Comparison of ENCODE assay signal across 11 cellular contexts in genomic region chrX:154321624-154322023, GRCh38. TPM values are rescaled to one million over a fixed set of nuclear protein-coding genes. Genes with fewer than 3 reads are reported as not detected.
DNase-seq lines count a peak whose midpoint lies in the region; ATAC-seq and TF ChIP-seq lines count a peak whose summit lies in the region.
"Had no signal": no experiment of that assay in that cellular context is flagged by ENCODE, and none has a peak within 500 bp of the region (broad histone marks: within the 10 kb centered on the region; RNA-seq: fewer than 3 reads in every experiment).

No MANE protein-coding gene starts in this region.

- H3K4me1 ChIP-seq in sigmoid colon: peaks cover 0 to 14% (median 1%) of the 10 kb centered on the region in 4 donors
- H3K4me1 ChIP-seq: Caco-2 had no signal

- H3K4me1 Mint-ChIP-seq in effector memory CD8-positive, alpha-beta T cell (ENCODE audit: low read depth in 2 of 2): peaks cover 28% of the 10 kb centered on the region in 2 donors

- H3K9me3 ChIP-seq in sigmoid colon: no peaks in the 10 kb centered on the region
- H3K9me3 ChIP-seq: Caco-2 had no signal

- DNase-seq in 8988T (peak; percentile 28), GM03348 (ENCODE audit: low spot score) (peak; percentile 19), NCI-H524 treated with DMSO at 0.1 percent for 48 hours (lab: John Stamatoyannopoulos, UW) (peak; percentile 8), NCI-H2081 treated with DMSO at 0.1 percent for 48 hours (lab: John Stamatoyannopoulos, UW) (no peak), sigmoid colon (no peak)
- DNase-seq in effector memory CD8-positive, alpha-beta T cell: no peak
- DNase-seq: right cardiac atrium had no signal

- H3K27me3 Mint-ChIP-seq in effector memory CD8-positive, alpha-beta T cell: no peaks in the 10 kb centered on the region

- no peaks in the 10 kb centered on the region for H3K36me3 ChIP-seq in sigmoid colon

- intact Hi-C loops in sigmoid colon (cut with DNase I): no loop called here

- ATAC-seq in effector memory CD8-positive, alpha-beta T cell (replicated peaks): no peak
- ATAC-seq in HG03378 (IDR thresholded peaks at IDR 0.05; ENCODE audit: unreplicated experiment) (no peak), GM18498 (IDR thresholded peaks at IDR 0.05; ENCODE audit: unreplicated experiment) (no peak)

- H3K27me3 ChIP-seq in sigmoid colon: no peaks in the 10 kb centered on the region

- H3K36me3 Mint-ChIP-seq in effector memory CD8-positive, alpha-beta T cell (ENCODE audit: insufficient read depth): peaks cover 5% of the 10 kb centered on the region

- TF ChIP-seq POLR2A in sigmoid colon (IDR thresholded peaks at IDR 0.05): no peak

- no peaks in the 10 kb centered on the region for H3K9me3 Mint-ChIP-seq in effector memory CD8-positive, alpha-beta T cell

- H3K4me3 ChIP-seq in sigmoid colon: no peak overlapping the region

- H3K27ac Mint-ChIP-seq in effector memory CD8-positive, alpha-beta T cell: peak overlapping the region; percentile 46 to 60

- no peak overlapping the region for H3K27ac ChIP-seq in sigmoid colon

- 30 to 66% methylated on average over 9 of the region's 9 CpGs for WGBS in sigmoid colon, 2 donors

- no peak for TF ChIP-seq EP300 in sigmoid colon (IDR thresholded peaks at IDR 0.05)

- TF ChIP-seq CTCF in sigmoid colon (IDR thresholded peaks at IDR 0.05): no peak

- H3K4me3 Mint-ChIP-seq in effector memory CD8-positive, alpha-beta T cell: no peak overlapping the region

RNA-seq across cellular contexts. Expression of gene TKTL1, which starts 26.0 kb away (rescaled TPM):
- under 1 TPM in 1 of 4 donors, not detected in 3; under 0.01 TPM for total RNA-seq in sigmoid colon
- under 1 TPM in 1 of 3 donors, not detected in 2; 0.31 TPM for polyA plus RNA-seq in sigmoid colon
- total RNA-seq: Caco-2, RPMI7951 had no signal

RNA-seq across cellular contexts. Expression of gene TEX28, which starts 26.7 kb away (rescaled TPM):
- total RNA-seq in sigmoid colon: not detected
- polyA plus RNA-seq in sigmoid colon: not detected
- total RNA-seq: Caco-2, right cardiac atrium, RPMI7951 had no signal
- polyA plus RNA-seq: right cardiac atrium had no signal

RNA-seq across cellular contexts. Expression of gene FLNA, which starts 52.8 kb away (rescaled TPM):
- 1,000 to 10,000 TPM; 2,494 to 9,435 (median 5,341) TPM for total RNA-seq in sigmoid colon
- polyA plus RNA-seq in sigmoid colon: 100 to 1,000 TPM in 1 of 3 donors, 10 to 100 TPM in 2; 27.0 to 442 (median 42.0) TPM

RNA-seq across cellular contexts. Expression of gene EMD, which starts 57.5 kb away (rescaled TPM):
- total RNA-seq in sigmoid colon: 10 to 100 TPM; 44.3 to 66.8 (median 48.6) TPM
- polyA plus RNA-seq in sigmoid colon: 10 to 100 TPM; 40.7 to 87.9 (median 42.6) TPM

Comparison
In these comparisons a context has a peak if more than half of its experiments do, and no peak if none do; other contexts are left out.
1. DNase-seq: peak in 8988T (single experiment), GM03348 (single experiment) and NCI-H524 treated with DMSO at 0.1 percent for 48 hours (single experiment); none in effector memory CD8-positive, alpha-beta T cell (0 of 3), NCI-H2081 treated with DMSO at 0.1 percent for 48 hours (single experiment) and sigmoid colon (single experiment).